In the genomic region with DNA sequence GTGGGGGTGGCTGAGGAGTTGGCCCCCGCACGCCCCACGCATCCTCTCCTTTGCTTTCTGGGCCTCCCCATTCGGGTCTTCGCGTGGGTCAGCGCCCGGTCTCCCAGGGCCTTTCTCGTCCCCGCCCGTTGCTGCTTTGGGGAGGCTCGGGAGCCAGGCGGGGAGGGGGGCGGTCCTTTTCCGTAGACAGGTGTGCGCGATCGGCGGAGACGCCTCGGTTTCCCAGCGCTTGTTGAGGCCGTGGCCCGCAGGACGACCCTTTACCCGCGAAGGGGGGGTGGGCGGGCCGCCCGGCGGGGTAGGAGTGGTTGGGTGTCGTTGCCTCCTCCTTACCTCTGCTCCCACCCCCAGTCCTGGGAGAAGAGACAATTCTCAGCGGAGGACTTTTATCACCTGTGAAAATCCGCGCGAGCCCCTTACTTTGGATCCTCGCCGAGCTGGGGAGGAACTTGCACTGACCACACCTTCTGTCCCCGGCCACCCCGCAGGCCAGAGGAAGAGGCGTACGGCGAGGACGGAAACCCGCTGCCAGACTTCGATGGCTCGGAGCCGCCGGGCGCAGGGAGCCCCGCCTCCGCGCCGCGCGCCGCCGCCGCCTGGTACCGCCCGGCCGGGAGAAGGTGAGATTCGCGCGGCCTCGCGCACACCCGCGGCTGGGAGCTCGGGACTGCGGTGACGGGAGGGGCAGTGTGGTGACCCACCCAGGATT, we compare ENCODE assay signal across 9 cellular contexts. TPM values are rescaled to one million over a fixed set of nuclear protein-coding genes. Genes with fewer than 3 reads are reported as not detected.
DNase-seq lines count a peak whose midpoint lies in the region; ATAC-seq and TF ChIP-seq lines count a peak whose summit lies in the region.
"Had no signal": no experiment of that assay in that cellular context is flagged by ENCODE, and none has a peak within 500 bp of the region (broad histone marks: within the 10 kb centered on the region; RNA-seq: fewer than 3 reads in every experiment).

No MANE protein-coding gene starts in this region.

- DNase-seq in adipocyte (ENCODE audit: low read depth) (no peak), left lung (peak in 1 of 2 donors; percentile 77), transverse colon (no peak), dermis blood vessel endothelial cell (no peak), NCI-H1048 (lab: John Stamatoyannopoulos, UW) (no peak), NCI-H1694 (lab: John Stamatoyannopoulos, UW) (no peak)

- in situ Hi-C loops in transverse colon (cut with MboI; ENCODE audit: low pct_ligation_motif_present in 1 of 4, low pct_unique_long_range_greater_than_20kb in 1 of 4, low sequenced_read_pairs in 3 of 4) = no loop called here

- ATAC-seq in left lung = peak; percentile 75

- H3K9me3 ChIP-seq in adipocyte (ENCODE audit: control insufficient read depth, low read length) = no peaks in the 10 kb centered on the region
- no peaks in the 10 kb centered on the region for H3K9me3 ChIP-seq in left lung
- H3K9me3 ChIP-seq in transverse colon = no peaks in the 10 kb centered on the region

- H3K27ac ChIP-seq in ACC112 (ENCODE audit: low read depth, low read length) = no peak overlapping the region
- H3K27ac ChIP-seq in KMS-11 = no peak overlapping the region
- H3K27ac ChIP-seq in left lung = no peak overlapping the region
- H3K27ac ChIP-seq in transverse colon = no peak overlapping the region

- H3K27me3 ChIP-seq in ACC112 (ENCODE audit: insufficient read depth, low read length) (peaks cover 98% of the 10 kb centered on the region), KMS-11 (ENCODE audit: insufficient read depth, low read depth) (no peaks in the 10 kb centered on the region), adipocyte (replicated peaks; ENCODE audit: control insufficient read depth, insufficient read depth, low read length) (peaks cover 85% of the 10 kb centered on the region), left lung (peaks cover 94 to 100% of the 10 kb centered on the region in 2 donors), transverse colon (peaks cover 100% of the 10 kb centered on the region)

- peak overlapping the region; percentile 38; the same call in 1 of the 2 replicates for H3K9ac ChIP-seq in KMS-11
- no peak overlapping the region for H3K9ac ChIP-seq in adipocyte (ENCODE audit: low read length)

- no peak for TF ChIP-seq EP300 in transverse colon (IDR thresholded peaks at IDR 0.05; ENCODE audit: low read depth)

- no peak for TF ChIP-seq POLR2A in transverse colon (IDR thresholded peaks at IDR 0.05)

- H2AFZ ChIP-seq in ACC112 (ENCODE audit: low read length, unreplicated experiment) (no peak overlapping the region), KMS-11 (ENCODE audit: low read depth) (peak overlapping the region; percentile 99)

- H3K4me3 ChIP-seq in ACC112 (ENCODE audit: low read depth, low read length) (peak overlapping the region; percentile 67), KMS-11 (IDR thresholded peaks at IDR 0.05; ENCODE audit: insufficient read depth, low read depth, low read length) (no peak overlapping the region), adipocyte (ENCODE audit: low read length) (peak overlapping the region; percentile 71), left lung (peak overlapping the region in 1 of 2 donors; percentile 31), transverse colon (peak overlapping the region in 3 of 4 donors; percentile 12 to 45 (median 19))

- H3K36me3 ChIP-seq in ACC112 (ENCODE audit: insufficient read depth, low read length) (no peaks in the 10 kb centered on the region), KMS-11 (ENCODE audit: insufficient read depth) (no peaks in the 10 kb centered on the region), adipocyte (ENCODE audit: control insufficient read depth, insufficient read depth, low read length, severe bottlenecking) (no peaks in the 10 kb centered on the region), left lung (no peaks in the 10 kb centered on the region), transverse colon (no peaks in the 10 kb centered on the region)

- WGBS in transverse colon (ENCODE audit: low coverage in 1 of 2), 2 donors = 16% methylated on average over 65 of the region's 72 CpGs; no CpG with 5 or more reads in 1 of the 2 donors

- H3K79me2 ChIP-seq in ACC112 (ENCODE audit: control insufficient read depth, insufficient read depth, low read length, unreplicated experiment) (no peaks in the 10 kb centered on the region), KMS-11 (ENCODE audit: insufficient read depth, low read depth) (no peaks in the 10 kb centered on the region)

- intact Hi-C loops in left lung (cut with DNase I) = no loop called here
- intact Hi-C loops in transverse colon (cut with DNase I; ENCODE audit: low total_unique reads) = no loop called here

- no peaks in the 10 kb centered on the region for H4K20me1 ChIP-seq in KMS-11 (ENCODE audit: insufficient read depth)

- H3K4me2 ChIP-seq in KMS-11 = peak overlapping the region; percentile 84; the same call in 1 of the 2 replicates

- TF ChIP-seq CTCF in KMS-11 (conservative IDR thresholded peaks at IDR 0.05; ENCODE audit: low read depth, low read length) = no peak
- no peak for TF ChIP-seq CTCF in left lung (IDR thresholded peaks at IDR 0.05)
- TF ChIP-seq CTCF in transverse colon (IDR thresholded peaks at IDR 0.05) = no peak

- H3K4me1 ChIP-seq in ACC112 (ENCODE audit: control insufficient read depth, insufficient read depth, low read length, unreplicated experiment) = no peaks in the 10 kb centered on the region
- peaks cover 4% of the 10 kb centered on the region for H3K4me1 ChIP-seq in KMS-11 (ENCODE audit: low read depth, poor library complexity, severe bottlenecking)
- H3K4me1 ChIP-seq in adipocyte (ENCODE audit: control insufficient read depth, insufficient read depth, low read length) = peaks cover 4% of the 10 kb centered on the region
- H3K4me1 ChIP-seq in left lung = peaks cover 15 to 32% of the 10 kb centered on the region in 2 donors
- H3K4me1 ChIP-seq in transverse colon = peaks cover 7 to 42% (median 22%) of the 10 kb centered on the region in 4 donors

RNA-seq across cellular contexts. Expression of gene ADCYAP1, which starts 2.7 kb away (rescaled TPM):
- total RNA-seq in left lung = under 1 TPM in 1 of 2 donors, not detected in 1; 0.08 TPM
- under 1 TPM in 2 of 4 donors, not detected in 2; 0.41 to 0.64 TPM for total RNA-seq in transverse colon
- not detected in 2 replicates for total RNA-seq in dermis blood vessel endothelial cell
- total RNA-seq: lung microvascular endothelial cell had no signal
